Comparison of ENCODE assay signal across 18 cellular contexts in the genomic region with DNA sequence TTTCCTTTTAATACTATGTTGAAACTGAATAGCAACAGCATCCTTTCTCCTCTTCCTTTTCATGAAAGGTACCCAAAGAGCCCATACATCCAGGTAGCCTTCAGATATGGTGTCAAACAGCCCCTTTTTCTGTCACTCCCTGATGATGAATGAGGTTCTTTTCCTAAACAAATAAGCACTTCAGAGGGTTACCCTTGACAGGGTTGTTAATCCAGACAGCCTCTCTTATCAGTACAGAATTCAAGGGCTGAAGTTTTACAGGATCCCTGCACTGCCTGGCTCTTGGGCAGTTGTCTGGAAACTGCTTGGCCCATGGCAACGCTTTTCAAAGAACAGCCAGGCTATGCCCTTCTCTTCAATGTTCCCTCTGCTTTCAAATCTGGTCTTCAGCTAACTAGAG.
"Had no signal": no experiment of that assay in that cellular context is flagged by ENCODE, and none has a peak within 500 bp of the region (broad histone marks: within the 10 kb centered on the region; RNA-seq: fewer than 3 reads in every experiment).

No MANE protein-coding gene starts in this region.

- H3K36me3 ChIP-seq: lower lobe of right lung, prostate gland, tibial nerve, uterus had no signal

- H3K4me3 ChIP-seq: lower lobe of right lung, prostate gland, skin epidermis, tibial nerve, uterus had no signal

- DNase-seq: activated B cell treated with CpG ODN at 0.5 μM for 24 hours; activated CD4-positive, alpha-beta memory T cell treated with anti-CD3 and anti-CD28 coated beads for 36 hours; activated CD4-positive, alpha-beta T cell treated with anti-CD3 and anti-CD28 coated beads for 4 hours; activated T-cell treated with anti-CD3 and anti-CD28 coated beads for 4 hours; amygdala; caudate nucleus; effector memory CD8-positive, alpha-beta T cell; left cardiac atrium; lower lobe of right lung; midbrain; right cardiac atrium; stimulated activated naive CD8-positive, alpha-beta T cell treated with anti-CD3 and anti-CD28 coated beads, Interleukin-15, Interleukin-2, amounts not matched to agents 100 U/mL and 50 U/mL, for 24 hours; uterus had no signal

- H3K27ac Mint-ChIP-seq: activated B cell treated with CpG ODN at 0.5 μM for 24 hours; activated CD4-positive, alpha-beta memory T cell treated with anti-CD3 and anti-CD28 coated beads for 36 hours; activated naive CD8-positive, alpha-beta T cell; effector memory CD8-positive, alpha-beta T cell; T-helper 2 cell treated with Interferon-gamma antibody and Interleukin-4, amounts not matched to agents 5 μg/mL and 100 μg/mL, for 36 hours had no signal

- H3K27ac ChIP-seq: lower lobe of right lung, prostate gland, skin epidermis, tibial nerve, uterus had no signal

- ATAC-seq: effector memory CD8-positive, alpha-beta T cell; lower lobe of right lung; stimulated activated naive CD8-positive, alpha-beta T cell treated with anti-CD3 and anti-CD28 coated beads, Interleukin-15, Interleukin-2, amounts not matched to agents 100 U/mL and 50 U/mL, for 24 hours had no signal

- H3K4me3 Mint-ChIP-seq: activated B cell treated with CpG ODN at 0.5 μM for 24 hours; activated CD4-positive, alpha-beta memory T cell treated with anti-CD3 and anti-CD28 coated beads for 36 hours; activated naive CD8-positive, alpha-beta T cell; effector memory CD8-positive, alpha-beta T cell; T-helper 2 cell treated with Interferon-gamma antibody and Interleukin-4, amounts not matched to agents 5 μg/mL and 100 μg/mL, for 36 hours had no signal

- H3K4me1 ChIP-seq: lower lobe of right lung, prostate gland, uterus had no signal

- H3K27me3 Mint-ChIP-seq: activated CD4-positive, alpha-beta memory T cell treated with anti-CD3 and anti-CD28 coated beads for 36 hours; activated naive CD8-positive, alpha-beta T cell; effector memory CD8-positive, alpha-beta T cell had no signal

- H3K4me1 Mint-ChIP-seq: activated B cell treated with CpG ODN at 0.5 μM for 24 hours had no signal

- H3K9me3 ChIP-seq: lower lobe of right lung, prostate gland, tibial nerve, uterus had no signal

- H3K9me3 Mint-ChIP-seq: activated B cell treated with CpG ODN at 0.5 μM for 24 hours; activated CD4-positive, alpha-beta memory T cell treated with anti-CD3 and anti-CD28 coated beads for 36 hours; T-helper 2 cell treated with Interferon-gamma antibody and Interleukin-4, amounts not matched to agents 5 μg/mL and 100 μg/mL, for 36 hours had no signal

- H3K36me3 Mint-ChIP-seq: activated CD4-positive, alpha-beta memory T cell treated with anti-CD3 and anti-CD28 coated beads for 36 hours; activated naive CD8-positive, alpha-beta T cell had no signal
